ENCODE assay signal across 8 cellular contexts in the genomic region with DNA sequence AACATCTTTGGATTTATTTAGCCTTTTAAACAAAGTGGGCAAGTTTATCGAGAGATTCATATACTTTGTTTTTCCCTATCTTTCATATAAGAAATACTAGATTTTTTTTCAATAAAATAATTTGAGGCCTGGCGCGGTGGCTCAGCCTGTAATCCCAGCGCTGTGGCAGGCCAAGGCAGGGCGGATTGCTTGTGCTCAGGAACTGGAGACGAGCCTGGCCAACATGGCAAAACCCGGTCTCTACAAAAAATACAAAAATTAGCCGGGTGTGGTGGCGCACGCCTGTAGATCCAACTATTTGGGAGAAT. TPM values are rescaled to one million over a fixed set of nuclear protein-coding genes. Genes with fewer than 3 reads are reported as not detected.
DNase-seq lines count a peak whose midpoint lies in the region; ATAC-seq and TF ChIP-seq lines count a peak whose summit lies in the region.

No MANE protein-coding gene starts in this region.

- no peak overlapping the region for H3K56ac ChIP-seq in IMR-90 (ENCODE audit: extremely low read depth, insufficient read depth, low read length)

- H3K4ac ChIP-seq in IMR-90 (ENCODE audit: low read depth, low read length): peak overlapping the region; percentile 27; the same call in 1 of the 2 replicates

- peak overlapping the region; percentile 79 for H3K27ac ChIP-seq in A673 (ENCODE audit: low read depth, low read length, poor library complexity, severe bottlenecking)
- peak overlapping the region; percentile 10; the same call in 1 of the 2 replicates for H3K27ac ChIP-seq in IMR-90 (ENCODE audit: insufficient read depth, low read length)
- peak overlapping the region; percentile 94 for H3K27ac ChIP-seq in muscle layer of colon (ENCODE audit: low read depth, low read length)

- peak overlapping the region; percentile 91 for H3K27ac Mint-ChIP-seq in chondrocyte (ENCODE audit: unreplicated experiment)

- TF ChIP-seq RAD21 in IMR-90 (IDR thresholded peaks at IDR 0.05; ENCODE audit: low read length): no peak

- H2BK15ac ChIP-seq in IMR-90 (ENCODE audit: low read depth, low read length): no peak overlapping the region

- 0 out of 2 replicates have a peak overlapping the region, but pooled peaks have one; percentile 5 for H4K91ac ChIP-seq in IMR-90 (ENCODE audit: insufficient read depth, low read depth, low read length)

- H2BK20ac ChIP-seq in IMR-90 (ENCODE audit: low read depth, low read length): no peak overlapping the region

- in situ Hi-C loops in IMR-90 (cut with MboI; ENCODE audit: low sequenced_read_pairs) (no loop called here), G401 (cut with HindIII; ENCODE audit: low sequenced_read_pairs) (no loop called here)

- H3K4me3 Mint-ChIP-seq in chondrocyte (ENCODE audit: unreplicated experiment): peak overlapping the region; percentile 86

- H3K9ac ChIP-seq in IMR-90 (ENCODE audit: low read depth, low read length): peak overlapping the region; percentile 1; the same call in 1 of the 2 replicates
- peak overlapping the region; percentile 33 for H3K9ac ChIP-seq in muscle layer of colon (ENCODE audit: low read length)

- no peak overlapping the region for H2AK5ac ChIP-seq in IMR-90 (ENCODE audit: low read depth, low read length)

- H3K36me3 ChIP-seq in A673 (ENCODE audit: insufficient read depth, low read length, poor library complexity, severe bottlenecking) (no peaks in the 10 kb centered on the region), IMR-90 (ENCODE audit: control insufficient read depth, insufficient read depth, low read length) (no peaks in the 10 kb centered on the region), muscle layer of colon (ENCODE audit: insufficient read depth, low read length) (peaks cover 4% of the 10 kb centered on the region)

- H4K8ac ChIP-seq in IMR-90 (ENCODE audit: low read depth in 2 of 2, low read length in 2 of 2): peak overlapping the region; percentile 12 to 84; a peak in 3 of 4 replicates

- H2AK9ac ChIP-seq in IMR-90 (replicated peaks; ENCODE audit: low read depth, low read length, poor library complexity): no peak overlapping the region

- dilution Hi-C loops in IMR-90 (cut with HindIII; ENCODE audit: low sequenced_read_pairs, unreplicated experiment): no loop called here

- POLR2A ChIA-PET in A673 (lab: Charles Lee; ENCODE audit: low non-redundant PET) (no interaction called here), IMR-90 (lab: Charles Lee; ENCODE audit: unreplicated experiment) (interaction anchor here (0.6 to 0.7 kb wide), 2 partner anchors 234 to 1122 kb away, joined by 9 to 10 read pairs; no protein-coding TSS in a partner anchor), GM10248 (lab: Yijun Ruan, JAX) (no interaction called here)

- H3K18ac ChIP-seq in IMR-90 (ENCODE audit: low read depth, low read length): no peak overlapping the region

- 90% methylated on average over 5 of the region's 10 CpGs; no CpG with 5 or more reads in 1 of the 2 experiments for WGBS in IMR-90 (ENCODE audit: extremely low coverage in 2 of 2, insufficient read length in 1 of 2), 2 experiments

- peaks cover under 1% of the 10 kb centered on the region; the same call in 1 of the 2 replicates for H3K9me1 ChIP-seq in IMR-90 (ENCODE audit: insufficient read depth, low read length)

- peaks cover 24% of the 10 kb centered on the region for H3K4me1 ChIP-seq in A673 (ENCODE audit: insufficient read depth, low read length, poor library complexity, severe bottlenecking)
- peaks cover 4% of the 10 kb centered on the region; the same call in 1 of the 2 replicates for H3K4me1 ChIP-seq in IMR-90 (ENCODE audit: control insufficient read depth, insufficient read depth, low read length)
- peaks cover 21% of the 10 kb centered on the region for H3K4me1 ChIP-seq in muscle layer of colon (ENCODE audit: insufficient read depth, low read length)

- no peaks in the 10 kb centered on the region for H3K9me3 ChIP-seq in A673 (ENCODE audit: low read depth, low read length, poor library complexity, severe bottlenecking)
- H3K9me3 ChIP-seq in IMR-90 (ENCODE audit: control insufficient read depth, insufficient read depth, low read length): no peaks in the 10 kb centered on the region
- H3K9me3 ChIP-seq in muscle layer of colon (ENCODE audit: low read length): no peaks in the 10 kb centered on the region

- TF ChIP-seq CTCF in A673 (conservative IDR thresholded peaks at IDR 0.05; ENCODE audit: low read depth, low read length): no peak
- no peak for TF ChIP-seq CTCF in IMR-90 (conservative IDR thresholded peaks at IDR 0.05; ENCODE audit: low read depth, low read length)
- no peak for TF ChIP-seq CTCF in chondrocyte (IDR thresholded peaks at IDR 0.05)
- TF ChIP-seq CTCF in GM10248 (IDR thresholded peaks at IDR 0.05; ENCODE audit: control extremely low read depth, extremely low read depth, low read depth, missing control alignments): no peak

- H4K5ac ChIP-seq in IMR-90 (ENCODE audit: low read depth, low read length): peak overlapping the region; percentile 28; the same call in 1 of the 2 replicates

- peak overlapping the region; percentile 88 for H3K4me2 ChIP-seq in IMR-90 (ENCODE audit: low read depth, low read length)

- H2BK5ac ChIP-seq in IMR-90 (ENCODE audit: low read depth, low read length, poor library complexity, severe bottlenecking): peak overlapping the region; percentile 6

- peak overlapping the region; percentile 16; the same call in 1 of the 2 replicates for H2BK120ac ChIP-seq in IMR-90 (ENCODE audit: low read depth, low read length)

- H3K27me3 ChIP-seq in A673 (replicated peaks; ENCODE audit: insufficient read depth, low read depth, low read length, poor library complexity) (no peaks in the 10 kb centered on the region), IMR-90 (ENCODE audit: control insufficient read depth, insufficient read depth, low read length) (no peaks in the 10 kb centered on the region), muscle layer of colon (ENCODE audit: control insufficient read depth in 1 of 2, insufficient read depth in 2 of 2, low read length in 2 of 2) (no peaks in the 10 kb centered on the region)

- BruUV-seq in A673 (replicated peaks; lab: Mats Ljungman, UMichigan) (no TSS peak), IMR-90 (replicated peaks; lab: Mats Ljungman, UMichigan) (no TSS peak)

- H3K4me3 ChIP-seq in A673 (ENCODE audit: low read depth, low read length, poor library complexity, severe bottlenecking) (peak overlapping the region; percentile 94), IMR-90 (ENCODE audit: insufficient read depth, low read depth, low read length) (peak overlapping the region; percentile 86), muscle layer of colon (ENCODE audit: low read depth in 1 of 2, low read length in 2 of 2) (peak overlapping the region; percentile 91 to 94)

- H3K79me1 ChIP-seq in IMR-90 (ENCODE audit: low read depth in 1 of 2, low read length in 2 of 2): peaks cover 6 to 22% of the 10 kb centered on the region in 2 experiments

- peak overlapping the region; percentile 95 for H2AFZ ChIP-seq in IMR-90 (replicated peaks; ENCODE audit: low read length, poor library complexity)

- no peaks in the 10 kb centered on the region for H3K36me3 Mint-ChIP-seq in chondrocyte (ENCODE audit: low read depth)

- intact Hi-C loops in A673 (cut with micrococcal nuclease; ENCODE audit: unreplicated experiment): loop anchor here (5.0 to 10.0 kb wide), 3 partner anchors 83 to 498 kb away; partner anchors contain the start of genes AGL, RTCA, SASS6 and TRMT13
- intact Hi-C loops in IMR-90 (cut with micrococcal nuclease): loop anchor here (5.0 to 10.0 kb wide), 3 partner anchors 83 to 546 kb away; partner anchors contain the start of gene RTCA

- H3K14ac ChIP-seq in IMR-90 (replicated peaks; ENCODE audit: low read depth, low read length): peak overlapping the region; percentile 65; the same call in 1 of the 2 replicates

- peaks cover 31% of the 10 kb centered on the region for H3K4me1 Mint-ChIP-seq in chondrocyte (ENCODE audit: low read depth)

- ATAC-seq in IMR-90 (ENCODE audit: low read depth): no peak

- 0 out of 2 replicates have a peak, but pooled peaks cover 5% of the 10 kb centered on the region for H4K20me1 ChIP-seq in IMR-90 (ENCODE audit: insufficient read depth, low read length)

- CTCF ChIA-PET in A673 (lab: Charles Lee): no interaction called here
- CTCF ChIA-PET in IMR-90 (lab: Yijun Ruan, JAX): no interaction called here
- CTCF ChIA-PET in GM10248 (lab: Yijun Ruan, JAX): interaction anchor here (1.1 to 1.6 kb wide), 3 partner anchors 19 to 82 kb away, joined by 3 read pairs; no protein-coding TSS in a partner anchor

- no peak for TF ChIP-seq POLR2A in IMR-90 (IDR thresholded peaks at IDR 0.05; ENCODE audit: low read depth, low read length)

- DNase-seq in A673 (ENCODE audit: low spot score) (no peak), IMR-90 (no peak), chondrocyte (ENCODE audit: low spot score) (no peak), G401 (ENCODE audit: low spot score) (no peak), DMS53 treated with DMSO at 0.1 percent for 48 hours (lab: John Stamatoyannopoulos, UW; ENCODE audit: unreplicated experiment) (no peak), NCI-H1417 (lab: John Stamatoyannopoulos, UW) (no peak), GM10248 (ENCODE audit: extremely low spot score) (no peak)

- H3K9me3 Mint-ChIP-seq in chondrocyte (ENCODE audit: low read depth): no peaks in the 10 kb centered on the region

- H3K23ac ChIP-seq in IMR-90 (ENCODE audit: low read depth, low read length): no peak overlapping the region

- H3K27me3 Mint-ChIP-seq in chondrocyte (ENCODE audit: low read depth): no peaks in the 10 kb centered on the region

TF ChIP-seq in IMR-90, 13 proteins besides CTCF, POLR2A, EP300 and RAD21 (continues in another document):
- no peak for TF ChIP-seq RCOR1 (IDR thresholded peaks at IDR 0.05; ENCODE audit: insufficient replicate concordance, low read length)
- no peak for TF ChIP-seq CHD1 (IDR thresholded peaks at IDR 0.05; ENCODE audit: low read depth, low read length)
- no peak for TF ChIP-seq MAFK (IDR thresholded peaks at IDR 0.05; ENCODE audit: low read depth, low read length)
- no peak for TF ChIP-seq RFX5 (IDR thresholded peaks at IDR 0.05; ENCODE audit: low read depth, low read length)
- TF ChIP-seq NFE2L2 (IDR thresholded peaks at IDR 0.05; ENCODE audit: low read depth, low read length): no peak
- TF ChIP-seq BHLHE40 (IDR thresholded peaks at IDR 0.05; ENCODE audit: low read depth, low read length): no peak
- no peak for TF ChIP-seq CEBPB (IDR thresholded peaks at IDR 0.05; ENCODE audit: low read depth, low read length)
- no peak for TF ChIP-seq SMC3 (IDR thresholded peaks at IDR 0.05; ENCODE audit: low read depth, low read length)

RNA-seq across cellular contexts. Expression of gene CDC14A, which starts 1.6 kb away (rescaled TPM):
- total RNA-seq in A673 (2021) (6.8 and 8.5 TPM in 2 replicates), IMR-90 (2012; rRNA removed) (3.0 and 3.9 TPM in 2 replicates), chondrocyte (1.4 to 2.3 TPM (median 1.5 TPM) in 3 replicates)
- polyA plus RNA-seq in IMR-90 (2012; rRNA removed): 1.5 and 1.7 TPM in 2 replicates
- polyA plus RNA-seq in IMR-90 (2012; cell fraction: cytosol; rRNA removed): 0.47 and 0.54 TPM in 2 replicates
- 1.4 and 5.7 TPM in 2 replicates for polyA plus RNA-seq in IMR-90 (2012; cell fraction: nucleus; rRNA removed; ENCODE audit: low replicate concordance)
- 4.1 and 9.9 TPM in 2 replicates for total RNA-seq in G401 (2014; rRNA removed; shearing (Covaris generic))

Comparison
In these comparisons a context has a peak if more than half of its experiments do, and no peak if none do; other contexts are left out.
1. H3K27ac ChIP-seq: peak in every context shown above with its lines; median percentile 94 in muscle layer of colon; 79 in A673; 10 in IMR-90.